In the genomic region with DNA sequence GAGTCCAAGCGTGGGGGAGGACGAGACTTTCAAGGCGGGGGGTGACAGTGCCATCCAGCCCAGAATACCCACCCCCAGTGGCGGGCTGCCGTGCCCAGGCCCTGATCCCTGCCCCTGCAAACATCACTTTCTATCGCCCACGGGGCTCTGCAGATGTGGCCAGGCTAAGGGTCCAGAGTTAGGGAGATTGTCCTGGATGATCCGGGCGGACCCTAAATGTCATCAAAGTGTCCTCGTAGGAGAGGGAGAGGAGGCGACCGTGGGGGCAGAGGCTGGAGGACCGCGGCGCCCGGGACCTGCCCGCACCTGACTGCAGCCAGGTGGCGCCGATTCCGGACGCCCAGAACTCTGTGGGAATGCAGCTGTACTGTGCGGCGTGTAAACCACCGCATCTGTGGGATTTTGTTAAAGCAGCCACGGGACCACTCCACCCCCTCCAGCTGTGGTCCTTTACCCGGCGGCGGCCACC, we compare ENCODE assay signal across 8 cellular contexts. TPM values are rescaled to one million over a fixed set of nuclear protein-coding genes. Genes with fewer than 3 reads are reported as not detected.
DNase-seq lines count a peak whose midpoint lies in the region; ATAC-seq and TF ChIP-seq lines count a peak whose summit lies in the region.

No MANE protein-coding gene starts in this region.

- no peaks in the 10 kb centered on the region for H3K36me3 ChIP-seq in right atrium auricular region

- TF ChIP-seq CTCF in right atrium auricular region (IDR thresholded peaks at IDR 0.05) = peak in 1 of 2 donors; percentile 63

- H3K27me3 ChIP-seq in right atrium auricular region = no peaks in the 10 kb centered on the region

- DNase-seq in ELF-1 (ENCODE audit: low read depth, low spot score) (peak; percentile 22), right atrium auricular region (ENCODE audit: low spot score) (no peak), skeletal muscle cell (ENCODE audit: low read depth) (no peak), NCI-H2227 treated with DMSO at 0.1 percent for 48 hours (lab: John Stamatoyannopoulos, UW) (no peak), NCI-H128 (lab: John Stamatoyannopoulos, UW; ENCODE audit: unreplicated experiment) (no peak)
- no peak for DNase-seq in activated CD8-positive, alpha-beta T cell treated with anti-CD3 and anti-CD28 coated beads, Interleukin-2, amount 10 ng/mL, durations not matched to agents 7 days and 5 days

- H3K36me3 Mint-ChIP-seq in activated CD8-positive, alpha-beta T cell treated with anti-CD3 and anti-CD28 coated beads, Interleukin-2, amount 10 ng/mL, durations not matched to agents 7 days and 5 days (ENCODE audit: low read depth) = no peaks in the 10 kb centered on the region

- H3K4me3 Mint-ChIP-seq in activated CD8-positive, alpha-beta T cell treated with anti-CD3 and anti-CD28 coated beads, Interleukin-2, amount 10 ng/mL, durations not matched to agents 7 days and 5 days = peak overlapping the region; percentile 37

- CTCF ChIA-PET in activated CD8-positive, alpha-beta T cell treated with anti-CD3 and anti-CD28 coated beads, Interleukin-2, amount 10 ng/mL, durations not matched to agents 7 days and 5 days (lab: Charles Lee) = interaction anchor here (1.2 to 2.9 kb wide), 5 partner anchors 10 to 168 kb away, joined by 3 to 23 read pairs (median 6); partner anchors contain the start of gene GJA3

- ATAC-seq in HG02763 (IDR thresholded peaks at IDR 0.05; ENCODE audit: unreplicated experiment) (peak; percentile 27), GM21423 (IDR thresholded peaks at IDR 0.05; ENCODE audit: unreplicated experiment) (no peak)
- ATAC-seq in activated CD8-positive, alpha-beta T cell treated with anti-CD3 and anti-CD28 coated beads, Interleukin-2, amount 10 ng/mL, durations not matched to agents 7 days and 5 days = peak; percentile 29

- H3K4me3 ChIP-seq in right atrium auricular region (peak overlapping the region; percentile 44 to 68), skeletal muscle cell (ENCODE audit: low read depth, low read length) (peak overlapping the region; percentile 44)

- H3K27ac ChIP-seq in right atrium auricular region = peak overlapping the region; percentile 95 to 96

- peaks cover 27% of the 10 kb centered on the region for H3K27me3 Mint-ChIP-seq in activated CD8-positive, alpha-beta T cell treated with anti-CD3 and anti-CD28 coated beads, Interleukin-2, amount 10 ng/mL, durations not matched to agents 7 days and 5 days (ENCODE audit: low read depth)

- H3K27ac Mint-ChIP-seq in activated CD8-positive, alpha-beta T cell treated with anti-CD3 and anti-CD28 coated beads, Interleukin-2, amount 10 ng/mL, durations not matched to agents 7 days and 5 days = no peak overlapping the region

- POLR2A ChIA-PET in activated CD8-positive, alpha-beta T cell treated with anti-CD3 and anti-CD28 coated beads, Interleukin-2, amount 10 ng/mL, durations not matched to agents 7 days and 5 days (lab: Charles Lee) = interaction anchor here (1.0 kb wide), 1 partner anchor 13 kb away, joined by 3 read pairs; no protein-coding TSS in a partner anchor

- no peaks in the 10 kb centered on the region for H3K9me3 Mint-ChIP-seq in activated CD8-positive, alpha-beta T cell treated with anti-CD3 and anti-CD28 coated beads, Interleukin-2, amount 10 ng/mL, durations not matched to agents 7 days and 5 days (ENCODE audit: insufficient read depth)

- H3K4me1 Mint-ChIP-seq in activated CD8-positive, alpha-beta T cell treated with anti-CD3 and anti-CD28 coated beads, Interleukin-2, amount 10 ng/mL, durations not matched to agents 7 days and 5 days (ENCODE audit: low read depth) = peaks cover 4% of the 10 kb centered on the region

- H3K9me3 ChIP-seq in right atrium auricular region = no peaks in the 10 kb centered on the region

- peaks cover 0 to 37% of the 10 kb centered on the region in 2 donors for H3K4me1 ChIP-seq in right atrium auricular region

RNA-seq across cellular contexts. Expression of gene GJA3, which starts 32.4 kb away (rescaled TPM):
- under 1 TPM in 1 of 2 experiments, not detected in 1; 0.16 TPM for total RNA-seq in activated CD8-positive, alpha-beta T cell treated with anti-CD3 and anti-CD28 coated beads, Interleukin-2, amount 10 ng/mL, durations not matched to agents 7 days and 5 days
- total RNA-seq in right atrium auricular region = 1 to 10 TPM; 3.2 to 8.5 TPM
